In the genomic region with DNA sequence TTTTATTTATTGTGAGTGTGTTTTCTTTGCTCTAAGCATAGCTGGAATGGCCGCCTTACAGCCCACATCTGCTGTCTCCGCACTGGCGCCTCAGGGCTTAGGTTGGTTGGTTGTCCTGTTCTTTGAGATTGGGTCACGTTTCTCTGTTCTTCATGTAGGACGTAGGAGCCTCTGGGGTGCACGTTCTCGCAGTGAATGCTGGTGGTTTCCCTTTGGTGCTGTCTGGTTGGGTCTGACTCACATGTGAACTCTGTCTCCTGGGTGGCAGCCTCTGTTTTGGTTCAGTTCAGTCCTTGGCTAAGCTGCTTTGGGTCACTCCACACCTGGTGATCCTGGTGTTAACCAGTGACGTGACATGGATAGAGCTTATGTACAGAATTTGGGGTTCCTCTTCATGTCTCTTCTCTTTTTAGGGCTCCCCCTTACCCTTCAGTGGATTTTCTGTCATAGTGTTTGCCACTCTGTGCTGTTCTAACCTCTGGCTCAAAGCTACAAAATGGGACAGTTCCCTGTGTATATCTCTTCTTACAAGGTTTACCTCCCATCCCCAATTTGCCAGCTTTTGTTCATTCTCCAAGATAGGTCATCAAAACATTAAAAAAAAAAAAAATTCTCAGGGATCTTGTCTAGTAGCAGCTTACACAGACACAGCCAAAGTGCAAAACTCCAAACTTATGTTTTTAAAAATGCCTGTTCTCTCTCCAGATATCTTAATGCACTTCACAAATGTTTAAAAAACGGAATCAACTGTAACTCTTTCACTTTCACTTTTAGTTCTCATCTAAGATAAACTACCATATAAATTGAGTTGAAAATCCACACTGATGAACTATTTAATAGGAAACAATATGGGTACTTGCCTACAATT, we compare ENCODE assay signal across 8 cellular contexts. TPM values are rescaled to one million over a fixed set of nuclear protein-coding genes. Genes with fewer than 3 reads are reported as not detected.
DNase-seq lines count a peak whose midpoint lies in the region; ATAC-seq and TF ChIP-seq lines count a peak whose summit lies in the region.

No MANE protein-coding gene starts in this region.

- DNase-seq in MCF 10A (ENCODE audit: unreplicated experiment) (no peak), mammary epithelial cell (no peak), fibroblast of the aortic adventitia (ENCODE audit: low read depth) (peak; percentile 38), dermis blood vessel endothelial cell (no peak), DMS79 treated with DMSO at 0.1 percent for 48 hours (lab: John Stamatoyannopoulos, UW) (no peak)
- peak; percentile 35 to 45 for DNase-seq in activated CD8-positive, alpha-beta memory T cell treated with anti-CD3 and anti-CD28 coated beads for 1 hour (ENCODE audit: extremely low read depth in 1 of 2, low read depth in 1 of 2)
- peak; percentile 26 to 63 (median 46) for DNase-seq in stimulated activated CD4-positive, alpha-beta T cell treated with anti-CD3 and anti-CD28 coated beads, Interleukin-1b, Interleukin-23, amount 100 ng/mL, for 24 hours (ENCODE audit: low read depth in 4 of 4, low spot score in 1 of 4)

- H3K36me3 ChIP-seq in mammary epithelial cell (ENCODE audit: insufficient read depth, low read length), result no peaks in the 10 kb centered on the region

- in situ Hi-C loops in mammary epithelial cell (cut with MboI; ENCODE audit: low sequenced_read_pairs in 2 of 2), result no loop called here

- intact Hi-C loops in MCF 10A (cut with micrococcal nuclease), result no loop called here
- intact Hi-C loops in mammary epithelial cell (cut with micrococcal nuclease), result no loop called here

- peaks cover 8% of the 10 kb centered on the region for H3K9me3 ChIP-seq in mammary epithelial cell (replicated peaks; ENCODE audit: insufficient read depth, low read length)

- peaks cover 8% of the 10 kb centered on the region for H3K27me3 ChIP-seq in mammary epithelial cell (ENCODE audit: insufficient read depth, low read length)

- no peaks in the 10 kb centered on the region for H3K4me1 ChIP-seq in mammary epithelial cell (ENCODE audit: insufficient read depth, low read length)

- H3K4me1 Mint-ChIP-seq in MCF 10A (ENCODE audit: insufficient read depth, unreplicated experiment), result no peaks in the 10 kb centered on the region

- H3K27ac ChIP-seq in mammary epithelial cell (ENCODE audit: insufficient read depth, low read depth, low read length), result no peak overlapping the region

- CTCF ChIA-PET in MCF 10A (lab: Yijun Ruan, JAX) (interaction anchor here (0.6 kb wide), 1 partner anchor 383 kb away, joined by 5 read pairs; no protein-coding TSS in a partner anchor), mammary epithelial cell (lab: Charles Lee; ENCODE audit: low non-redundant PET) (no interaction called here)

- no peaks in the 10 kb centered on the region for H3K9me3 Mint-ChIP-seq in MCF 10A (ENCODE audit: unreplicated experiment)

- BruUV-seq in MCF 10A (replicated peaks; lab: Mats Ljungman, UMichigan), result no TSS peak
- BruUV-seq in mammary epithelial cell (replicated peaks; lab: Mats Ljungman, UMichigan), result no TSS peak

- peaks cover 75% of the 10 kb centered on the region for H3K27me3 Mint-ChIP-seq in MCF 10A (ENCODE audit: insufficient read depth, unreplicated experiment)

- H4K20me1 ChIP-seq in mammary epithelial cell (ENCODE audit: insufficient read depth, low read length), result no peaks in the 10 kb centered on the region

- TF ChIP-seq CTCF in MCF 10A (IDR thresholded peaks at IDR 0.05; ENCODE audit: unreplicated experiment) (no peak), mammary epithelial cell (conservative IDR thresholded peaks at IDR 0.05 in 1 of 2, IDR thresholded peaks at IDR 0.05 in 1 of 2; ENCODE audit: extremely low read depth in 1 of 2, insufficient read depth in 1 of 2, low read depth in 1 of 2, low read length in 2 of 2) (no peak), fibroblast of the aortic adventitia (IDR thresholded peaks at IDR 0.05; ENCODE audit: insufficient read depth, low read length) (no peak)

- H3K36me3 Mint-ChIP-seq in MCF 10A (ENCODE audit: insufficient read depth, unreplicated experiment), result no peaks in the 10 kb centered on the region

- peak overlapping the region; percentile 37 for H3K4me3 Mint-ChIP-seq in MCF 10A (ENCODE audit: unreplicated experiment)

- POLR2A ChIA-PET in MCF 10A (lab: Yijun Ruan, JAX), result interaction anchor here (1.4 kb wide), 1 partner anchor 12 kb away, joined by 3 read pairs; no protein-coding TSS in a partner anchor

- H3K27ac Mint-ChIP-seq in MCF 10A (ENCODE audit: low read depth, unreplicated experiment), result no peak overlapping the region

- no peak overlapping the region for H3K4me2 ChIP-seq in mammary epithelial cell (ENCODE audit: insufficient read depth, low read depth, low read length)

- peak; percentile 96 for ATAC-seq in HG03558 (IDR thresholded peaks at IDR 0.05; ENCODE audit: extremely low read depth, unreplicated experiment)

- no peak overlapping the region for H3K9ac ChIP-seq in mammary epithelial cell (ENCODE audit: insufficient read depth, low read length)

- H3K4me3 ChIP-seq in mammary epithelial cell (replicated peaks in 1 of 3; ENCODE audit: insufficient read depth in 1 of 3, low read depth in 2 of 3, low read length in 3 of 3) (no peak overlapping the region), fibroblast of the aortic adventitia (ENCODE audit: low read depth, low read length) (peak overlapping the region; percentile 26)

- dilution Hi-C loops in mammary epithelial cell (cut with HindIII; ENCODE audit: low sequenced_read_pairs), result no loop called here

- no peaks in the 10 kb centered on the region for H3K79me2 ChIP-seq in mammary epithelial cell (ENCODE audit: insufficient read depth, low read length)

- no peak overlapping the region for H2AFZ ChIP-seq in mammary epithelial cell (ENCODE audit: low read depth, low read length)

- 85% methylated on average over 5 of the region's 9 CpGs for WGBS in mammary epithelial cell (ENCODE audit: low coverage, missing lambda C conversion rate)

RNA-seq across cellular contexts. Expression of a gene that starts 12.8 kb away (rescaled TPM):
- total RNA-seq in MCF 10A (2022), result 17.1 and 22.6 TPM in 2 replicates
- total RNA-seq in mammary epithelial cell, result 10 to 100 TPM; 37.1 to 43.5 TPM
- polyA plus RNA-seq in mammary epithelial cell, result 50.3 TPM
- 35.9 TPM for polyA minus RNA-seq in mammary epithelial cell
- total RNA-seq in fibroblast of the aortic adventitia (ENCODE audit: low replicate concordance), result 41.3 and 56.0 TPM in 2 replicates
- total RNA-seq in dermis blood vessel endothelial cell, result 33.8 and 41.9 TPM in 2 replicates

Comparison
In these comparisons a context has a peak if more than half of its experiments do, and no peak if none do; other contexts are left out.
1. DNase-seq: peak in activated CD8-positive, alpha-beta memory T cell treated with anti-CD3 and anti-CD28 coated beads for 1 hour (2 of 2), fibroblast of the aortic adventitia (single experiment) and stimulated activated CD4-positive, alpha-beta T cell treated with anti-CD3 and anti-CD28 coated beads, Interleukin-1b, Interleukin-23, amount 100 ng/mL, for 24 hours (4 of 4); none in MCF 10A (single experiment), mammary epithelial cell (single experiment), dermis blood vessel endothelial cell (single experiment) and DMS79 treated with DMSO at 0.1 percent for 48 hours (single experiment).